7 cellular contexts compared by ENCODE assay signal in genomic region chr4:24913099-24913445, GRCh38.
A peak's percentile ranks its signal among the peaks of the same experiment; 100 is the strongest.
DNase-seq lines count a peak whose midpoint lies in the region; ATAC-seq and TF ChIP-seq lines count a peak whose summit lies in the region.

No MANE protein-coding gene starts in this region.

- TF ChIP-seq CTCF in astrocyte of the spinal cord (IDR thresholded peaks at IDR 0.05; ENCODE audit: low read depth, low read length): no peak

- H3K9me3 Mint-ChIP-seq in stimulated activated naive CD8-positive, alpha-beta T cell treated with anti-CD3 and anti-CD28 coated beads, Interleukin-15, amount 100 ng/mL, for 72 hours: peaks cover 8 to 17% of the 10 kb centered on the region in 2 donors

- peak overlapping the region; percentile 63 to 70 for H3K4me3 Mint-ChIP-seq in stimulated activated naive CD8-positive, alpha-beta T cell treated with anti-CD3 and anti-CD28 coated beads, Interleukin-15, amount 100 ng/mL, for 72 hours

- peak overlapping the region; percentile 53 for H3K27ac ChIP-seq in HUES48 (ENCODE audit: low read depth, low read length)
- H3K27ac ChIP-seq in layer of hippocampus (ENCODE audit: low read depth, low read length): peak overlapping the region; percentile 85

- H3K4me3 ChIP-seq in HUES48 (ENCODE audit: low read depth, low read length) (peak overlapping the region; percentile 52), astrocyte of the spinal cord (ENCODE audit: low read depth, low read length) (peak overlapping the region; percentile 44)

- H3K36me3 ChIP-seq in HUES48 (ENCODE audit: control insufficient read depth, insufficient read depth, low read length): peaks cover 17% of the 10 kb centered on the region; the same call in 1 of the 2 replicates

- no peak overlapping the region for H3K27ac Mint-ChIP-seq in stimulated activated naive CD8-positive, alpha-beta T cell treated with anti-CD3 and anti-CD28 coated beads, Interleukin-15, amount 100 ng/mL, for 72 hours

- H3K4me1 Mint-ChIP-seq in stimulated activated naive CD8-positive, alpha-beta T cell treated with anti-CD3 and anti-CD28 coated beads, Interleukin-15, amount 100 ng/mL, for 72 hours: peaks cover 6% of the 10 kb centered on the region

- no peak for DNase-seq in astrocyte of the spinal cord (ENCODE audit: low read depth, low spot score)
- DNase-seq in stimulated activated naive CD8-positive, alpha-beta T cell treated with anti-CD3 and anti-CD28 coated beads, Interleukin-15, amount 100 ng/mL, for 72 hours: no peak
- DNase-seq in DMS53 (lab: John Stamatoyannopoulos, UW): no peak
- no peak for DNase-seq in DMS114 treated with DMSO at 0.1 percent for 48 hours (lab: John Stamatoyannopoulos, UW; ENCODE audit: unreplicated experiment)

- peak overlapping the region; percentile 52; the same call in 1 of the 2 replicates for H3K9ac ChIP-seq in HUES48 (ENCODE audit: low read depth, low read length)

- ATAC-seq in stimulated activated naive CD8-positive, alpha-beta T cell treated with anti-CD3 and anti-CD28 coated beads, Interleukin-15, amount 100 ng/mL, for 72 hours: no peak
- ATAC-seq in GM21367 (IDR thresholded peaks at IDR 0.05; ENCODE audit: unreplicated experiment): no peak

- peaks cover 4% of the 10 kb centered on the region; the same call in 1 of the 2 replicates for H3K9me3 ChIP-seq in HUES48 (ENCODE audit: control insufficient read depth, insufficient read depth, low read length)

- in situ Hi-C loops in astrocyte of the spinal cord (cut with HindIII; ENCODE audit: low sequenced_read_pairs): no loop called here

- H3K27me3 Mint-ChIP-seq in stimulated activated naive CD8-positive, alpha-beta T cell treated with anti-CD3 and anti-CD28 coated beads, Interleukin-15, amount 100 ng/mL, for 72 hours: peaks cover 70% of the 10 kb centered on the region

- H3K4me1 ChIP-seq in HUES48 (ENCODE audit: control insufficient read depth, insufficient read depth, low read length): peaks cover 8% of the 10 kb centered on the region

- peaks cover 18% of the 10 kb centered on the region for H3K27me3 ChIP-seq in HUES48 (ENCODE audit: control insufficient read depth, insufficient read depth, low read length)
- no peaks in the 10 kb centered on the region for H3K27me3 ChIP-seq in layer of hippocampus (ENCODE audit: control insufficient read depth, insufficient read depth, low read length)
